Comparison of ENCODE assay signal across 16 cellular contexts in the genomic region with DNA sequence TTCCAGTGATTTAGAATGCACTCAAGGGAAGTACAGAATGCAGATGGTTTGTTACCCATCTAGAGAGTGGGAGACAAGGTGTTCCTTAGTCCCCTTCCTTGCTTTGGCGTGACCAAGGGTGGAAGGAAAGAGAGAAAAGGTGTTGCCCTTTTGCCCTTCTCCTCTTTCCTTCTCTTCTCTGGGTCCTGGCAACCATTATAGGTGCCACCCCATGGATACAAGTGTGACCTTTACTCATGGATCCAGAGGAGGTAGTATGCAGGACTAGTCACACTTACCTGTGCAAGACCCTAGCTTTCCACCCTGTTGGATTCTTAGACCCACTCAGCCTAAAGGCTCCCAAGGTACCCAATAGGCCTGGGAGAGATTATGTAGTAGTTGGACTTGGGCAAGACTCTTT. TPM values are rescaled to one million over a fixed set of nuclear protein-coding genes. Genes with fewer than 3 reads are reported as not detected.
DNase-seq lines count a peak whose midpoint lies in the region; ATAC-seq, FAIRE-seq and TF ChIP-seq lines count a peak whose summit lies in the region.
"Had no signal": no experiment of that assay in that cellular context is flagged by ENCODE, and none has a peak within 500 bp of the region (broad histone marks: within the 10 kb centered on the region; RNA-seq: fewer than 3 reads in every experiment).

No MANE protein-coding gene starts in this region.

- ATAC-seq in GM18519 (IDR thresholded peaks at IDR 0.05; ENCODE audit: low FRiP score, unreplicated experiment) (no peak), T-cell (replicated peaks in 1 of 4) (no peak), HG03139 (IDR thresholded peaks at IDR 0.05; ENCODE audit: unreplicated experiment) (no peak)
- ATAC-seq: activated T-helper 17 cell treated with anti-CD3 and anti-CD28 coated beads, Interleukin-2, amount 50 U/mL, for 72 hours had no signal

- no peaks in the 10 kb centered on the region for H3K27me3 ChIP-seq in BLaER1
- H3K27me3 ChIP-seq: esophagus muscularis mucosa had no signal

- peaks cover 44% of the 10 kb centered on the region for H3K36me3 Mint-ChIP-seq in T-cell

- no peak overlapping the region for H3K9ac ChIP-seq in BLaER1

- no peaks in the 10 kb centered on the region for H3K4me1 ChIP-seq in BLaER1
- H3K4me1 ChIP-seq: esophagus muscularis mucosa, HAP-1 had no signal

- peaks cover 20 to 68% (median 54%) of the 10 kb centered on the region in 3 donors for H3K9me3 Mint-ChIP-seq in T-cell

- no peaks in the 10 kb centered on the region for H3K4me1 Mint-ChIP-seq in T-cell
- H3K4me1 Mint-ChIP-seq: activated T-helper 17 cell treated with anti-CD3 and anti-CD28 coated beads, Interleukin-2, amount 50 U/mL, for 72 hours had no signal

- no peak overlapping the region for H3K27ac Mint-ChIP-seq in T-cell
- H3K27ac Mint-ChIP-seq: activated T-helper 17 cell treated with anti-CD3 and anti-CD28 coated beads, Interleukin-2, amount 50 U/mL, for 72 hours; T-helper 1 cell treated with Interleukin-12 subunit alpha and Interleukin-12 subunit beta and Interleukin-4 antibody, amounts not matched to agents 30 μg/mL and 1 μg/mL, for 36 hours had no signal

- no peaks in the 10 kb centered on the region for H3K27me3 Mint-ChIP-seq in T-cell
- H3K27me3 Mint-ChIP-seq: activated T-helper 17 cell treated with anti-CD3 and anti-CD28 coated beads, Interleukin-2, amount 50 U/mL, for 72 hours had no signal

- H3K9me3 ChIP-seq in BLaER1 = peaks cover 91% of the 10 kb centered on the region

- TF ChIP-seq POLR2A in GM12891 (IDR thresholded peaks at IDR 0.05; ENCODE audit: low read depth, low read length) = no peak

- DNase-seq in GM12891 (ENCODE audit: insufficient read length, low spot score) (no peak), amniotic epithelial cell (ENCODE audit: low read depth) (peak; percentile 47), left kidney (ENCODE audit: low read depth, low spot score) (peak; percentile 44), T1000 (lab: John Stamatoyannopoulos, UW) (no peak), T-cell (no peak)
- DNase-seq: caudate nucleus, NCI-H187 treated with DMSO at 0.1 percent for 48 hours, substantia nigra had no signal

- peaks cover 11% of the 10 kb centered on the region; the same call in 1 of the 2 replicates for H3K36me3 ChIP-seq in BLaER1
- H3K36me3 ChIP-seq: HAP-1 had no signal

- peak overlapping the region; percentile 45; the same call in 1 of the 2 replicates for H3K4me3 ChIP-seq in BLaER1
- H3K4me3 ChIP-seq: esophagus muscularis mucosa, HAP-1 had no signal

- no peak overlapping the region for H3K27ac ChIP-seq in BLaER1
- H3K27ac ChIP-seq: esophagus muscularis mucosa had no signal

- no peaks in the 10 kb centered on the region for H4K20me1 ChIP-seq in BLaER1

- POLR2A ChIA-PET in T-cell (lab: Charles Lee) = no interaction called here

- H3K4me2 ChIP-seq in BLaER1 = no peak overlapping the region

- CTCF ChIA-PET in T-cell (lab: Charles Lee) = no interaction called here

- peak; percentile 16 for FAIRE-seq in GM12891 (lab: Jason Lieb, UNC)

- no peak overlapping the region for H3K4me3 Mint-ChIP-seq in T-cell
- H3K4me3 Mint-ChIP-seq: activated T-helper 17 cell treated with anti-CD3 and anti-CD28 coated beads, Interleukin-2, amount 50 U/mL, for 72 hours; T-helper 1 cell treated with Interleukin-12 subunit alpha and Interleukin-12 subunit beta and Interleukin-4 antibody, amounts not matched to agents 30 μg/mL and 1 μg/mL, for 36 hours had no signal

TF ChIP-seq in GM12891, 5 proteins besides CTCF, POLR2A, EP300 and RAD21:
- no peak for TF ChIP-seq POLR2AphosphoS5 (IDR thresholded peaks at IDR 0.05; ENCODE audit: low read depth, low read length)
- no peak for TF ChIP-seq TAF1 (IDR thresholded peaks at IDR 0.05; ENCODE audit: low read depth, low read length)
- no peak for TF ChIP-seq POU2F2 (IDR thresholded peaks at IDR 0.05; ENCODE audit: low read depth, low read length)
- no peak for TF ChIP-seq PAX5 (IDR thresholded peaks at IDR 0.05; ENCODE audit: insufficient read depth, low read length, severe bottlenecking)
- no peak for TF ChIP-seq SPI1 (IDR thresholded peaks at IDR 0.05; ENCODE audit: low read depth, low read length)

RNA-seq across cellular contexts. Expression of gene RBFA, which starts 11.6 kb away (rescaled TPM):
- 33.2 TPM for polyA plus RNA-seq in GM12891 (2012; ENCODE audit: low read depth, missing spikeins)
- 10 to 100 TPM; 17.9 to 27.4 (median 20.9) TPM for total RNA-seq in T-cell

RNA-seq across cellular contexts. Expression of gene TXNL4A, which starts 34.2 kb away (rescaled TPM):
- polyA plus RNA-seq in GM12891 (2012; ENCODE audit: low read depth, missing spikeins) = 118 TPM
- 10 to 100 TPM; 61.2 to 77.8 (median 72.7) TPM for total RNA-seq in T-cell

RNA-seq across cellular contexts. Expression of gene HSBP1L1, which starts 58.2 kb away (rescaled TPM):
- 6.3 TPM for polyA plus RNA-seq in GM12891 (2012; ENCODE audit: low read depth, missing spikeins)
- total RNA-seq in T-cell = 10 to 100 TPM; 17.3 to 26.6 (median 20.6) TPM
- total RNA-seq: HT1080 had no signal

Comparison
In these comparisons a context has a peak if more than half of its experiments do, and no peak if none do; other contexts are left out.
1. DNase-seq: peak in amniotic epithelial cell (single experiment) and left kidney (single experiment); none in GM12891 (single experiment), T1000 (single experiment) and T-cell (0 of 34).